In genomic region chr16:69564845-69565610, GRCh38 we compare ENCODE assay signal across 8 cellular contexts. TPM values are rescaled to one million over a fixed set of nuclear protein-coding genes. Genes with fewer than 3 reads are reported as not detected.
DNase-seq lines count a peak whose midpoint lies in the region; ATAC-seq lines count a peak whose summit lies in the region.

No MANE protein-coding gene starts in this region.

- CTCF ChIA-PET in activated CD4-positive, alpha-beta T cell treated with anti-CD3 and anti-CD28 coated beads for 36 hours (lab: Charles Lee) = interaction anchor here (1.0 to 1.4 kb wide), 5 partner anchors 18 to 183 kb away, joined by 3 to 5 read pairs (median 4); no protein-coding TSS in a partner anchor

- peak overlapping the region; percentile 91 for H3K4me3 Mint-ChIP-seq in activated CD4-positive, alpha-beta T cell treated with anti-CD3 and anti-CD28 coated beads for 36 hours
- peak overlapping the region; percentile 89 for H3K4me3 Mint-ChIP-seq in T-helper 17 cell

- no peaks in the 10 kb centered on the region for H3K9me3 ChIP-seq in T-helper 17 cell (ENCODE audit: control insufficient read depth, low read length, poor library complexity, severe bottlenecking)

- H3K36me3 Mint-ChIP-seq in activated CD4-positive, alpha-beta T cell treated with anti-CD3 and anti-CD28 coated beads for 36 hours (ENCODE audit: low read depth) = peaks cover 24% of the 10 kb centered on the region
- peaks cover 4% of the 10 kb centered on the region for H3K36me3 Mint-ChIP-seq in T-helper 17 cell (ENCODE audit: low read depth)

- H3K9me3 Mint-ChIP-seq in activated CD4-positive, alpha-beta T cell treated with anti-CD3 and anti-CD28 coated beads for 36 hours (ENCODE audit: low read depth) = no peaks in the 10 kb centered on the region

- H3K27ac Mint-ChIP-seq in activated CD4-positive, alpha-beta T cell treated with anti-CD3 and anti-CD28 coated beads for 36 hours = peak overlapping the region; percentile 99
- H3K27ac Mint-ChIP-seq in T-helper 17 cell = peak overlapping the region; percentile 97

- POLR2A ChIA-PET in activated CD4-positive, alpha-beta T cell treated with anti-CD3 and anti-CD28 coated beads for 36 hours (lab: Charles Lee) = interaction anchor here (0.7 to 2.2 kb wide), 7 partner anchors 8 to 398 kb away, joined by 3 to 6 read pairs (median 5); no protein-coding TSS in a partner anchor

- intact Hi-C loops in activated CD4-positive, alpha-beta T cell treated with anti-CD3 and anti-CD28 coated beads for 36 hours (cut with DNase I, micrococcal nuclease) = loop anchor here (1.0 to 10.0 kb wide), 18 partner anchors 35 to 1480 kb away; partner anchors contain the start of genes COG8 (in 2 of the 2), NIP7 (in 2 of the 2), PDF (in 2 of the 2) and CYB5B (in 1 of the 2)

- no peaks in the 10 kb centered on the region for H3K27me3 Mint-ChIP-seq in activated CD4-positive, alpha-beta T cell treated with anti-CD3 and anti-CD28 coated beads for 36 hours
- no peaks in the 10 kb centered on the region for H3K27me3 Mint-ChIP-seq in T-helper 17 cell

- H3K4me1 Mint-ChIP-seq in activated CD4-positive, alpha-beta T cell treated with anti-CD3 and anti-CD28 coated beads for 36 hours = peaks cover 56% of the 10 kb centered on the region
- peaks cover 33% of the 10 kb centered on the region for H3K4me1 Mint-ChIP-seq in T-helper 17 cell

- DNase-seq in activated CD4-positive, alpha-beta T cell treated with anti-CD3 and anti-CD28 coated beads for 36 hours = no peak
- no peak for DNase-seq in activated CD4-positive, alpha-beta T cell treated with anti-CD3 and anti-CD28 coated beads for 1 hour
- DNase-seq in T-helper 17 cell (no peak), fibroblast of peridontal ligament (ENCODE audit: extremely low read depth) (peak; percentile 41), pons (ENCODE audit: low spot score) (peak; percentile 34), NCI-H1694 treated with DMSO at 0.1 percent for 48 hours (lab: John Stamatoyannopoulos, UW) (no peak)

- ATAC-seq in activated CD4-positive, alpha-beta T cell treated with anti-CD3 and anti-CD28 coated beads for 36 hours = no peak
- ATAC-seq in T-helper 17 cell (no peak), HG03520 (IDR thresholded peaks at IDR 0.05; ENCODE audit: unreplicated experiment) (no peak), HG02571 (IDR thresholded peaks at IDR 0.05; ENCODE audit: unreplicated experiment) (no peak)

RNA-seq across cellular contexts. Expression of gene NFAT5, which starts 0.7 kb away (rescaled TPM):
- total RNA-seq in activated CD4-positive, alpha-beta T cell treated with anti-CD3 and anti-CD28 coated beads for 36 hours = 10 to 100 TPM; 29.6 to 37.9 TPM
- total RNA-seq in T-helper 17 cell = 10 to 100 TPM; 35.6 to 43.3 TPM

Comparison
In these comparisons a context has a peak if more than half of its experiments do, and no peak if none do; other contexts are left out.
1. DNase-seq: peak in fibroblast of peridontal ligament (single experiment) and pons (single experiment); none in activated CD4-positive, alpha-beta T cell treated with anti-CD3 and anti-CD28 coated beads for 36 hours (single experiment), activated CD4-positive, alpha-beta T cell treated with anti-CD3 and anti-CD28 coated beads for 1 hour (single experiment), T-helper 17 cell (0 of 3) and NCI-H1694 treated with DMSO at 0.1 percent for 48 hours (single experiment).